In genomic region chr16:88939814-88940195, GRCh38 we compare ENCODE assay signal across 12 cellular contexts. TPM values are rescaled to one million over a fixed set of nuclear protein-coding genes. Genes with fewer than 3 reads are reported as not detected.
A peak's percentile ranks its signal among the peaks of the same experiment; 100 is the strongest.
DNase-seq lines count a peak whose midpoint lies in the region; ATAC-seq, FAIRE-seq and TF ChIP-seq lines count a peak whose summit lies in the region.
"Had no signal": no experiment of that assay in that cellular context is flagged by ENCODE, and none has a peak within 500 bp of the region (broad histone marks: within the 10 kb centered on the region; RNA-seq: fewer than 3 reads in every experiment).

No MANE protein-coding gene starts in this region.

- peaks cover 23% of the 10 kb centered on the region for H3K27me3 Mint-ChIP-seq in progenitor cell of endocrine pancreas

- H3K36me3 ChIP-seq in BLaER1 treated with 17β-estradiol and CSF1 and Interleukin-3, amounts not matched to agents 10 nM and 100 nM: no peaks in the 10 kb centered on the region; a peak in 2 of 22 replicates
- H3K36me3 ChIP-seq in OCI-LY1 (ENCODE audit: insufficient read depth, low read length): peaks cover 12% of the 10 kb centered on the region
- H3K36me3 ChIP-seq in Karpas-422 (ENCODE audit: insufficient read depth, low read length): no peaks in the 10 kb centered on the region
- H3K36me3 ChIP-seq in brain microvascular endothelial cell (replicated peaks): no peaks in the 10 kb centered on the region

- TF ChIP-seq CTCF in OCI-LY1 (IDR thresholded peaks at IDR 0.05; ENCODE audit: low read length) (no peak), progenitor cell of endocrine pancreas (IDR thresholded peaks at IDR 0.05; ENCODE audit: unreplicated experiment) (no peak), brain microvascular endothelial cell (IDR thresholded peaks at IDR 0.05; ENCODE audit: low read depth, low read length, missing control alignments) (no peak)

- H3K79me2 ChIP-seq in OCI-LY1 (ENCODE audit: insufficient read depth, low read length) (no peaks in the 10 kb centered on the region), Karpas-422 (ENCODE audit: low read length) (no peaks in the 10 kb centered on the region)

- peaks cover 48 to 90% (median 60%) of the 10 kb centered on the region in 11 experiments; a peak in 21 of 22 replicates for H4K20me1 ChIP-seq in BLaER1 treated with 17β-estradiol and CSF1 and Interleukin-3, amounts not matched to agents 10 nM and 100 nM
- H4K20me1 ChIP-seq in OCI-LY1 (ENCODE audit: insufficient read depth, low read length): no peaks in the 10 kb centered on the region
- 0 out of 2 replicates have a peak, but pooled peaks cover 4% of the 10 kb centered on the region for H4K20me1 ChIP-seq in Karpas-422 (ENCODE audit: insufficient read depth, low read depth, low read length)

- peak overlapping the region; percentile 92 to 100 (median 98) for H3K4me2 ChIP-seq in BLaER1 treated with 17β-estradiol and CSF1 and Interleukin-3, amounts not matched to agents 10 nM and 100 nM
- H3K4me2 ChIP-seq in OCI-LY1 (ENCODE audit: low read length) (peak overlapping the region; percentile 65), Karpas-422 (ENCODE audit: low read depth, low read length, poor library complexity, severe bottlenecking) (no peak overlapping the region)

- no peaks in the 10 kb centered on the region for H3K9me3 ChIP-seq in BLaER1 treated with 17β-estradiol and CSF1 and Interleukin-3, amounts not matched to agents 10 nM and 100 nM (replicated peaks in 1 of 11)
- H3K9me3 ChIP-seq in OCI-LY1 (ENCODE audit: low read length) (no peaks in the 10 kb centered on the region), Karpas-422 (ENCODE audit: low read length) (no peaks in the 10 kb centered on the region)

- peak overlapping the region; percentile 61 to 92 (median 88); a peak in 20 of 22 replicates for H3K9ac ChIP-seq in BLaER1 treated with 17β-estradiol and CSF1 and Interleukin-3, amounts not matched to agents 10 nM and 100 nM
- peak overlapping the region; percentile 39; the same call in 1 of the 2 replicates for H3K9ac ChIP-seq in OCI-LY1 (ENCODE audit: low read length)
- no peak overlapping the region for H3K9ac ChIP-seq in Karpas-422 (ENCODE audit: low read length)
- H3K9ac ChIP-seq: GM23248 had no signal

- intact Hi-C loops in Right ventricle myocardium superior (cut with DNase I): loop anchor here (10.0 kb wide), 1 partner anchor 55 kb away; no protein-coding TSS in a partner anchor

- no peaks in the 10 kb centered on the region for H3K36me3 Mint-ChIP-seq in progenitor cell of endocrine pancreas (ENCODE audit: insufficient read depth)

- H3K27me3 ChIP-seq in BLaER1 treated with 17β-estradiol and CSF1 and Interleukin-3, amounts not matched to agents 10 nM and 100 nM: peaks cover 28 to 64% (median 35%) of the 10 kb centered on the region in 11 experiments
- H3K27me3 ChIP-seq in OCI-LY1 (ENCODE audit: insufficient read depth, low read length) (peaks cover 7% of the 10 kb centered on the region; the same call in 1 of the 2 replicates), Karpas-422 (ENCODE audit: low read length) (no peaks in the 10 kb centered on the region), brain microvascular endothelial cell (replicated peaks) (peaks cover 73% of the 10 kb centered on the region)

- peaks cover 68 to 90% (median 87%) of the 10 kb centered on the region in 10 experiments for H3K4me1 ChIP-seq in BLaER1 treated with 17β-estradiol and CSF1 and Interleukin-3, amounts not matched to agents 10 nM and 100 nM
- peaks cover 53% of the 10 kb centered on the region for H3K4me1 ChIP-seq in OCI-LY1 (ENCODE audit: insufficient read depth, low read length, severe bottlenecking)
- H3K4me1 ChIP-seq in Karpas-422 (ENCODE audit: low read length): peaks cover 4% of the 10 kb centered on the region

- H3K9me2 ChIP-seq in OCI-LY1 (ENCODE audit: low read depth, low read length) (no peaks in the 10 kb centered on the region), Karpas-422 (replicated peaks; ENCODE audit: insufficient read depth, low read length) (no peaks in the 10 kb centered on the region)

- DNase-seq in Right ventricle myocardium superior (peak; percentile 78), progenitor cell of endocrine pancreas (ENCODE audit: low spot score, unreplicated experiment) (no peak), Karpas-422 (no peak), brain microvascular endothelial cell (no peak), GM19239 (ENCODE audit: insufficient read length, low spot score) (no peak)
- DNase-seq in activated CD4-positive, alpha-beta T cell treated with anti-CD3 and anti-CD28 coated beads for 1 hour: no peak
- DNase-seq: activated CD4-positive, alpha-beta T cell treated with anti-CD3 and anti-CD28 coated beads, Interleukin-2, amount 50 U/mL, for 4 hours; RPMI8226 had no signal

- in situ Hi-C loops in brain microvascular endothelial cell (cut with HindIII; ENCODE audit: low pct_ligation_motif_present, low sequenced_read_pairs): no loop called here

- peak overlapping the region in 8 of 11 experiments; percentile 21 to 98 (median 94); a peak in 15 of 22 replicates for H3K27ac ChIP-seq in BLaER1 treated with 17β-estradiol and CSF1 and Interleukin-3, amounts not matched to agents 10 nM and 100 nM
- H3K27ac ChIP-seq in OCI-LY1 (ENCODE audit: low read depth, low read length, poor library complexity, severe bottlenecking) (no peak overlapping the region), Karpas-422 (ENCODE audit: low read length) (no peak overlapping the region), brain microvascular endothelial cell (no peak overlapping the region)
- H3K27ac ChIP-seq: C4-2B, GM23248 had no signal

- H3F3A ChIP-seq in OCI-LY1 (ENCODE audit: insufficient read depth, low read length): peaks cover 2% of the 10 kb centered on the region; the same call in 1 of the 2 replicates

- no peak for FAIRE-seq in GM19239 (lab: Jason Lieb, UNC)

- H2AFZ ChIP-seq in OCI-LY1 (ENCODE audit: low read length): no peak overlapping the region
- H2AFZ ChIP-seq in Karpas-422 (ENCODE audit: low read length): no peak overlapping the region
- H2AFZ ChIP-seq: GM23248 had no signal

- H3K4me3 ChIP-seq in BLaER1 treated with 17β-estradiol and CSF1 and Interleukin-3, amounts not matched to agents 10 nM and 100 nM: peak overlapping the region; percentile 60 to 76 (median 70)
- H3K4me3 ChIP-seq in OCI-LY1 (ENCODE audit: low read depth, low read length, poor library complexity, severe bottlenecking): peak overlapping the region; percentile 65
- no peak overlapping the region for H3K4me3 ChIP-seq in Karpas-422 (ENCODE audit: low read length)
- no peak overlapping the region for H3K4me3 ChIP-seq in brain microvascular endothelial cell (ENCODE audit: low read depth, low read length)
- H3K4me3 ChIP-seq: GM23248 had no signal

- H3K9me3 Mint-ChIP-seq in progenitor cell of endocrine pancreas (ENCODE audit: low read depth): no peaks in the 10 kb centered on the region

- H3K4me3 Mint-ChIP-seq in progenitor cell of endocrine pancreas (ENCODE audit: low read depth): peak overlapping the region; percentile 64

- H3K4me1 Mint-ChIP-seq in progenitor cell of endocrine pancreas (ENCODE audit: low read depth): no peaks in the 10 kb centered on the region

- ATAC-seq in Right ventricle myocardium superior (ENCODE audit: poor library complexity): peak; percentile 25

- H3K27ac Mint-ChIP-seq in progenitor cell of endocrine pancreas: no peak overlapping the region

RNA-seq across cellular contexts. Expression of gene CBFA2T3, which starts 37.2 kb away (rescaled TPM):
- total RNA-seq in Right ventricle myocardium superior (8.6 TPM), progenitor cell of endocrine pancreas (12.5 and 12.9 TPM in 2 replicates)
- not detected in 2 replicates for total RNA-seq in Karpas-422 (2014; rRNA removed; shearing (Covaris generic); ENCODE audit: low replicate concordance)
- total RNA-seq: GM23248 had no signal

Comparison
In these comparisons a context has a peak if more than half of its experiments do, and no peak if none do; other contexts are left out.
1. H3K27ac ChIP-seq: peak in BLaER1 treated with 17β-estradiol and CSF1 and Interleukin-3, amounts not matched to agents 10 nM and 100 nM (8 of 11); none in OCI-LY1 (single experiment), Karpas-422 (single experiment) and brain microvascular endothelial cell (single experiment).
2. H3K4me3 ChIP-seq: peak in BLaER1 treated with 17β-estradiol and CSF1 and Interleukin-3, amounts not matched to agents 10 nM and 100 nM (10 of 10) and OCI-LY1 (single experiment); none in Karpas-422 (single experiment) and brain microvascular endothelial cell (single experiment).